ENCODE assay signal across 2 cellular contexts in the genomic region with DNA sequence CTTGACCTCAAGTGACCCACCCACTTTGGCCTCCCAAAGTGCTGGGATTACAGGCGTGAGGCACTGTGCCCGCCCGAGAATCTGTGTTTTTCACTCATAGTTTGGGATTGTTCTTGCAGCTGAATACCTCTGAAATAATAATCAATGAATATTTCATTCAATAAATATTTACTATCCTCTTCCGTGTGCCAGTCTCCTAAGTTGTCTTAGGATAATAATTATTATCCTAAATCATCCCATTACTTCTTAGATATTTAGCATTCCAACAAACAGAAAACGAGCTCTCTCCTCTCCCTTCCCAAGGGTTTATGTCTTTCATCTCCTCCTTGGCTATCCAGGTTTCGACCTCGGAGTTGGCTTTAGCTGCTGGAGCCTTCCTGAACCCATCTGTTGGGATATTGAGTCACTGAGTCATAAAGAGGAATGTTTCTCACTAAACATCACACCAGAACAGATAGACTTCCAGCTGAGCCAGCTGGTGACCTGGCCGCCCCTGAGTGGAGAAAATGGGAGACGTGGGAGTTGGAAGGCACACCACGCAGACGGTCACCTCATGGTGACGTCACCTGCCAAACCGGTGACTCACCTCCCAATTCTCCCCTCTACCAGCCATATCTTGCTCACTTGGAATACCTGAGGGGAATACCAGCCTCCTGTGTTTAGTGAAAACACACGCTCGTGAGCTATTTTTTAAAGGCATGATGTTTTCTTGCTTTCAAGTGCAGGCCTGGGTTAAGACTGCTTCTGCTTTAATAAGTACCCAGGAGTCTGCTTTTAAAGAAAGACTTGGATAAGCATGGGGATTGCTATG.
TF ChIP-seq lines count a peak whose summit lies in the region.

No MANE protein-coding gene starts in this region.

TF ChIP-seq in K562, 482 proteins besides CTCF, POLR2A, EP300 and RAD21 (continued from another document and continues in another):
- TF ChIP-seq, protein P1, sequence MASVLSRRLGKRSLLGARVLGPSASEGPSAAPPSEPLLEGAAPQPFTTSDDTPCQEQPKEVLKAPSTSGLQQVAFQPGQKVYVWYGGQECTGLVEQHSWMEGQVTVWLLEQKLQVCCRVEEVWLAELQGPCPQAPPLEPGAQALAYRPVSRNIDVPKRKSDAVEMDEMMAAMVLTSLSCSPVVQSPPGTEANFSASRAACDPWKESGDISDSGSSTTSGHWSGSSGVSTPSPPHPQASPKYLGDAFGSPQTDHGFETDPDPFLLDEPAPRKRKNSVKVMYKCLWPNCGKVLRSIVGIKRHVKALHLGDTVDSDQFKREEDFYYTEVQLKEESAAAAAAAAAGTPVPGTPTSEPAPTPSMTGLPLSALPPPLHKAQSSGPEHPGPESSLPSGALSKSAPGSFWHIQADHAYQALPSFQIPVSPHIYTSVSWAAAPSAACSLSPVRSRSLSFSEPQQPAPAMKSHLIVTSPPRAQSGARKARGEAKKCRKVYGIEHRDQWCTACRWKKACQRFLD (CRISPR knock-in tag; IDR thresholded peaks at IDR 0.05): peak; percentile 94
- TF ChIP-seq HMG20A (CRISPR knock-in tag; conservative IDR thresholded peaks at IDR 0.05) (no peak), MTA1 (IDR thresholded peaks at IDR 0.05; ENCODE audit: borderline replicate concordance) (peak; percentile 91), ZBTB1 (CRISPR knock-in tag; IDR thresholded peaks at IDR 0.05; ENCODE audit: borderline replicate concordance, low read depth) (0 out of 2 replicates have a peak, but pooled peaks have one; percentile 36), NFE2L1 (tag; IDR thresholded peaks at IDR 0.05; ENCODE audit: borderline replicate concordance, low read depth) (no peak), EP400 (IDR thresholded peaks at IDR 0.05) (no peak), ZFP1 (CRISPR knock-in tag; IDR thresholded peaks at IDR 0.05) (no peak), MEF2A (IDR thresholded peaks at IDR 0.05; ENCODE audit: control insufficient read depth, low read depth, low read length) (no peak), MED1 (CRISPR knock-in tag; IDR thresholded peaks at IDR 0.05; ENCODE audit: borderline replicate concordance) (no peak), ZNF444 (CRISPR knock-in tag; IDR thresholded peaks at IDR 0.05) (no peak), HCFC1 (IDR thresholded peaks at IDR 0.05; ENCODE audit: low read depth, low read length) (no peak), POLR2AphosphoS2 (IDR thresholded peaks at IDR 0.05; ENCODE audit: low read length) (no peak), HDAC2 (IDR thresholded peaks at IDR 0.05) (peak; percentile 58; the same call in 1 of the 2 replicates), BACH1 (tag; IDR thresholded peaks at IDR 0.05) (peak; percentile 60; the same call in 1 of the 2 replicates), NRF1 (conservative IDR thresholded peaks at IDR 0.05 in 1 of 2, IDR thresholded peaks at IDR 0.05 in 1 of 2) (peak in 1 of 2 experiments; percentile 45; a peak in 2 of 4 replicates), ARID2 (IDR thresholded peaks at IDR 0.05) (no peak), GABPB2 (CRISPR knock-in tag; conservative IDR thresholded peaks at IDR 0.05) (no peak), TAF9B (IDR thresholded peaks at IDR 0.05; ENCODE audit: partially characterized antibody) (no peak), GABPB1 (CRISPR knock-in tag; IDR thresholded peaks at IDR 0.05) (peak; percentile 15; the same call in 1 of the 2 replicates), ZNF232 (CRISPR knock-in tag; IDR thresholded peaks at IDR 0.05) (no peak), ZNF212 (CRISPR knock-in tag; IDR thresholded peaks at IDR 0.05) (no peak), SMARCE1 (IDR thresholded peaks at IDR 0.05) (peak; percentile 97), NR1H2 (CRISPR knock-in tag; IDR thresholded peaks at IDR 0.05) (no peak), ZNF311 (CRISPR knock-in tag; IDR thresholded peaks at IDR 0.05) (no peak), NR4A1 (CRISPR knock-in tag; IDR thresholded peaks at IDR 0.05) (no peak), NR4A1 (tag; IDR thresholded peaks at IDR 0.05) (peak; percentile 66), DACH1 (IDR thresholded peaks at IDR 0.05; ENCODE audit: partially characterized antibody) (no peak), KAT2B (IDR thresholded peaks at IDR 0.05; ENCODE audit: low read depth, low read length) (no peak)
- TF ChIP-seq, protein P2, sequence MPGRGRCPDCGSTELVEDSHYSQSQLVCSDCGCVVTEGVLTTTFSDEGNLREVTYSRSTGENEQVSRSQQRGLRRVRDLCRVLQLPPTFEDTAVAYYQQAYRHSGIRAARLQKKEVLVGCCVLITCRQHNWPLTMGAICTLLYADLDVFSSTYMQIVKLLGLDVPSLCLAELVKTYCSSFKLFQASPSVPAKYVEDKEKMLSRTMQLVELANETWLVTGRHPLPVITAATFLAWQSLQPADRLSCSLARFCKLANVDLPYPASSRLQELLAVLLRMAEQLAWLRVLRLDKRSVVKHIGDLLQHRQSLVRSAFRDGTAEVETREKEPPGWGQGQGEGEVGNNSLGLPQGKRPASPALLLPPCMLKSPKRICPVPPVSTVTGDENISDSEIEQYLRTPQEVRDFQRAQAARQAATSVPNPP (IDR thresholded peaks at IDR 0.05; ENCODE audit: borderline replicate concordance, insufficient read depth, insufficient read length): no peak
- TF ChIP-seq, protein P3, sequence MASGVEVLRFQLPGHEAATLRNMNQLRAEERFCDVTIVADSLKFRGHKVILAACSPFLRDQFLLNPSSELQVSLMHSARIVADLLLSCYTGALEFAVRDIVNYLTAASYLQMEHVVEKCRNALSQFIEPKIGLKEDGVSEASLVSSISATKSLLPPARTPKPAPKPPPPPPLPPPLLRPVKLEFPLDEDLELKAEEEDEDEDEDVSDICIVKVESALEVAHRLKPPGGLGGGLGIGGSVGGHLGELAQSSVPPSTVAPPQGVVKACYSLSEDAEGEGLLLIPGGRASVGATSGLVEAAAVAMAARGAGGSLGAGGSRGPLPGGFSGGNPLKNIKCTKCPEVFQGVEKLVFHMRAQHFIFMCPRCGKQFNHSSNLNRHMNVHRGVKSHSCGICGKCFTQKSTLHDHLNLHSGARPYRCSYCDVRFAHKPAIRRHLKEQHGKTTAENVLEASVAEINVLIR (CRISPR knock-in tag; IDR thresholded peaks at IDR 0.05): peak; percentile 70
- TF ChIP-seq, protein P4, sequence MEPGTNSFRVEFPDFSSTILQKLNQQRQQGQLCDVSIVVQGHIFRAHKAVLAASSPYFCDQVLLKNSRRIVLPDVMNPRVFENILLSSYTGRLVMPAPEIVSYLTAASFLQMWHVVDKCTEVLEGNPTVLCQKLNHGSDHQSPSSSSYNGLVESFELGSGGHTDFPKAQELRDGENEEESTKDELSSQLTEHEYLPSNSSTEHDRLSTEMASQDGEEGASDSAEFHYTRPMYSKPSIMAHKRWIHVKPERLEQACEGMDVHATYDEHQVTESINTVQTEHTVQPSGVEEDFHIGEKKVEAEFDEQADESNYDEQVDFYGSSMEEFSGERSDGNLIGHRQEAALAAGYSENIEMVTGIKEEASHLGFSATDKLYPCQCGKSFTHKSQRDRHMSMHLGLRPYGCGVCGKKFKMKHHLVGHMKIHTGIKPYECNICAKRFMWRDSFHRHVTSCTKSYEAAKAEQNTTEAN (CRISPR knock-in tag; IDR thresholded peaks at IDR 0.05): no peak

TF ChIP-seq in HepG2, 621 proteins besides CTCF, POLR2A, EP300 and RAD21 (continued from another document and continues in another):
- TF ChIP-seq, protein P5, sequence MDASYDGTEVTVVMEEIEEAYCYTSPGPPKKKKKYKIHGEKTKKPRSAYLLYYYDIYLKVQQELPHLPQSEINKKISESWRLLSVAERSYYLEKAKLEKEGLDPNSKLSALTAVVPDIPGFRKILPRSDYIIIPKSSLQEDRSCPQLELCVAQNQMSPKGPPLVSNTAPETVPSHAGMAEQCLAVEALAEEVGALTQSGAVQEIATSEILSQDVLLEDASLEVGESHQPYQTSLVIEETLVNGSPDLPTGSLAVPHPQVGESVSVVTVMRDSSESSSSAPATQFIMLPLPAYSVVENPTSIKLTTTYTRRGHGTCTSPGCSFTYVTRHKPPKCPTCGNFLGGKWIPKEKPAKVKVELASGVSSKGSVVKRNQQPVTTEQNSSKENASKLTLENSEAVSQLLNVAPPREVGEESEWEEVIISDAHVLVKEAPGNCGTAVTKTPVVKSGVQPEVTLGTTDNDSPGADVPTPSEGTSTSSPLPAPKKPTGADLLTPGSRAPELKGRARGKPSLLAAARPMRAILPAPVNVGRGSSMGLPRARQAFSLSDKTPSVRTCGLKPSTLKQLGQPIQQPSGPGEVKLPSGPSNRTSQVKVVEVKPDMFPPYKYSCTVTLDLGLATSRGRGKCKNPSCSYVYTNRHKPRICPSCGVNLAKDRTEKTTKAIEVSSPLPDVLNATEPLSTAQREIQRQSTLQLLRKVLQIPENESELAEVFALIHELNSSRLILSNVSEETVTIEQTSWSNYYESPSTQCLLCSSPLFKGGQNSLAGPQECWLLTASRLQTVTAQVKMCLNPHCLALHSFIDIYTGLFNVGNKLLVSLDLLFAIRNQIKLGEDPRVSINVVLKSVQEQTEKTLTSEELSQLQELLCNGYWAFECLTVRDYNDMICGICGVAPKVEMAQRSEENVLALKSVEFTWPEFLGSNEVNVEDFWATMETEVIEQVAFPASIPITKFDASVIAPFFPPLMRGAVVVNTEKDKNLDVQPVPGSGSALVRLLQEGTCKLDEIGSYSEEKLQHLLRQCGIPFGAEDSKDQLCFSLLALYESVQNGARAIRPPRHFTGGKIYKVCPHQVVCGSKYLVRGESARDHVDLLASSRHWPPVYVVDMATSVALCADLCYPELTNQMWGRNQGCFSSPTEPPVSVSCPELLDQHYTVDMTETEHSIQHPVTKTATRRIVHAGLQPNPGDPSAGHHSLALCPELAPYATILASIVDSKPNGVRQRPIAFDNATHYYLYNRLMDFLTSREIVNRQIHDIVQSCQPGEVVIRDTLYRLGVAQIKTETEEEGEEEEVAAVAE (CRISPR knock-in tag; IDR thresholded peaks at IDR 0.05; ENCODE audit: borderline replicate concordance): no peak
- TF ChIP-seq NFYC (CRISPR knock-in tag; IDR thresholded peaks at IDR 0.05): 0 out of 2 replicates have a peak, but pooled peaks have one; percentile 22
- TF ChIP-seq RXRB (CRISPR knock-in tag; IDR thresholded peaks at IDR 0.05; ENCODE audit: borderline replicate concordance): no peak
- TF ChIP-seq ZSCAN12 (CRISPR knock-in tag; IDR thresholded peaks at IDR 0.05): no peak
- 0 out of 2 replicates have a peak, but pooled peaks have one; percentile 25 for TF ChIP-seq SIN3A (IDR thresholded peaks at IDR 0.05; ENCODE audit: borderline replicate concordance, low read depth, low read length)
- TF ChIP-seq KDM4B (CRISPR knock-in tag; IDR thresholded peaks at IDR 0.05): no peak
- TF ChIP-seq HMG20A (CRISPR knock-in tag; IDR thresholded peaks at IDR 0.05; ENCODE audit: borderline replicate concordance): no peak
- no peak for TF ChIP-seq ZNF484 (CRISPR knock-in tag; IDR thresholded peaks at IDR 0.05; ENCODE audit: borderline replicate concordance, low read depth)
- no peak for TF ChIP-seq NR2F6 (IDR thresholded peaks at IDR 0.05)
- 0 out of 2 replicates have a peak, but pooled peaks have one; percentile 22 for TF ChIP-seq NR2F6 (CRISPR knock-in tag; IDR thresholded peaks at IDR 0.05)
- TF ChIP-seq, protein P6, sequence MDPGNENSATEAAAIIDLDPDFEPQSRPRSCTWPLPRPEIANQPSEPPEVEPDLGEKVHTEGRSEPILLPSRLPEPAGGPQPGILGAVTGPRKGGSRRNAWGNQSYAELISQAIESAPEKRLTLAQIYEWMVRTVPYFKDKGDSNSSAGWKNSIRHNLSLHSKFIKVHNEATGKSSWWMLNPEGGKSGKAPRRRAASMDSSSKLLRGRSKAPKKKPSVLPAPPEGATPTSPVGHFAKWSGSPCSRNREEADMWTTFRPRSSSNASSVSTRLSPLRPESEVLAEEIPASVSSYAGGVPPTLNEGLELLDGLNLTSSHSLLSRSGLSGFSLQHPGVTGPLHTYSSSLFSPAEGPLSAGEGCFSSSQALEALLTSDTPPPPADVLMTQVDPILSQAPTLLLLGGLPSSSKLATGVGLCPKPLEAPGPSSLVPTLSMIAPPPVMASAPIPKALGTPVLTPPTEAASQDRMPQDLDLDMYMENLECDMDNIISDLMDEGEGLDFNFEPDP (CRISPR knock-in tag; conservative IDR thresholded peaks at IDR 0.05): no peak
- TF ChIP-seq ZBTB8A (CRISPR knock-in tag; IDR thresholded peaks at IDR 0.05; ENCODE audit: borderline replicate concordance, low read depth): no peak
- no peak for TF ChIP-seq NFE2L1 (CRISPR knock-in tag; IDR thresholded peaks at IDR 0.05; ENCODE audit: borderline replicate concordance)
- TF ChIP-seq PRMT3 (CRISPR knock-in tag; IDR thresholded peaks at IDR 0.05; ENCODE audit: borderline replicate concordance, low read depth): no peak
- TF ChIP-seq GZF1 (CRISPR knock-in tag; IDR thresholded peaks at IDR 0.05): no peak
- TF ChIP-seq MEIS1 (CRISPR knock-in tag; IDR thresholded peaks at IDR 0.05; ENCODE audit: borderline replicate concordance): no peak
- TF ChIP-seq JUN (CRISPR knock-in tag; IDR thresholded peaks at IDR 0.05): peak; percentile 58; the same call in 1 of the 2 replicates
- 0 out of 2 replicates have a peak, but pooled peaks have one; percentile 27 for TF ChIP-seq ELF3 (CRISPR knock-in tag; IDR thresholded peaks at IDR 0.05)
- TF ChIP-seq CREM (IDR thresholded peaks at IDR 0.05): peak; percentile 65; the same call in 1 of the 2 replicates
- no peak for TF ChIP-seq CREM (CRISPR knock-in tag; IDR thresholded peaks at IDR 0.05)
- TF ChIP-seq NPAS2 (CRISPR knock-in tag; IDR thresholded peaks at IDR 0.05; ENCODE audit: borderline replicate concordance): no peak
- no peak for TF ChIP-seq STAG1 (CRISPR knock-in tag; IDR thresholded peaks at IDR 0.05)
- 0 out of 2 replicates have a peak, but pooled peaks have one; percentile 18 for TF ChIP-seq ZNF670 (CRISPR knock-in tag; IDR thresholded peaks at IDR 0.05; ENCODE audit: borderline replicate concordance)
- TF ChIP-seq STAT5B (CRISPR knock-in tag; IDR thresholded peaks at IDR 0.05): no peak
- TF ChIP-seq, protein P7, sequence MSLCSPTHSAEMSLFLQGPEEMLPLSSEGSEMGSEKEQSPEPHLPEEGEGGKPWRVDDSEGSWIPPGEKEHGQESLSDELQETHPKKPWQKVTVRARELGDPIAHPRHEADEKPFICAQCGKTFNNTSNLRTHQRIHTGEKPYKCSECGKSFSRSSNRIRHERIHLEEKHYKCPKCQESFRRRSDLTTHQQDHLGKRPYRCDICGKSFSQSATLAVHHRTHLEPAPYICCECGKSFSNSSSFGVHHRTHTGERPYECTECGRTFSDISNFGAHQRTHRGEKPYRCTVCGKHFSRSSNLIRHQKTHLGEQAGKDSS (CRISPR knock-in tag; IDR thresholded peaks at IDR 0.05; ENCODE audit: borderline replicate concordance, low read depth): no peak
- TF ChIP-seq NFYB (CRISPR knock-in tag; IDR thresholded peaks at IDR 0.05): peak; percentile 51
- TF ChIP-seq ZNF431 (CRISPR knock-in tag; IDR thresholded peaks at IDR 0.05; ENCODE audit: borderline replicate concordance, low read depth): no peak
- TF ChIP-seq, protein P8, sequence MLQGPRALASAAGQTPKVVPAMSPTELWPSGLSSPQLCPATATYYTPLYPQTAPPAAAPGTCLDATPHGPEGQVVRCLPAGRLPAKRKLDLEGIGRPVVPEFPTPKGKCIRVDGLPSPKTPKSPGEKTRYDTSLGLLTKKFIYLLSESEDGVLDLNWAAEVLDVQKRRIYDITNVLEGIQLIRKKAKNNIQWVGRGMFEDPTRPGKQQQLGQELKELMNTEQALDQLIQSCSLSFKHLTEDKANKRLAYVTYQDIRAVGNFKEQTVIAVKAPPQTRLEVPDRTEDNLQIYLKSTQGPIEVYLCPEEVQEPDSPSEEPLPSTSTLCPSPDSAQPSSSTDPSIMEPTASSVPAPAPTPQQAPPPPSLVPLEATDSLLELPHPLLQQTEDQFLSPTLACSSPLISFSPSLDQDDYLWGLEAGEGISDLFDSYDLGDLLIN (CRISPR knock-in tag; IDR thresholded peaks at IDR 0.05; ENCODE audit: borderline replicate concordance): no peak
- TF ChIP-seq FOXM1 (CRISPR knock-in tag; IDR thresholded peaks at IDR 0.05): no peak
